Comparison of ENCODE assay signal across 10 cellular contexts in genomic region chr1:226686440-226687436, GRCh38. TPM values are rescaled to one million over a fixed set of nuclear protein-coding genes. Genes with fewer than 3 reads are reported as not detected.
A peak's percentile ranks its signal among the peaks of the same experiment; 100 is the strongest.
DNase-seq lines count a peak whose midpoint lies in the region; TF ChIP-seq lines count a peak whose summit lies in the region.
"Had no signal": no experiment of that assay in that cellular context is flagged by ENCODE, and none has a peak within 500 bp of the region (broad histone marks: within the 10 kb centered on the region; RNA-seq: fewer than 3 reads in every experiment).

No MANE protein-coding gene starts in this region.

- H3K79me2 ChIP-seq in smooth muscle cell (ENCODE audit: low read depth), result peaks cover 15% of the 10 kb centered on the region

- H3K4me1 ChIP-seq in ascending aorta (peaks cover 5 to 41% of the 10 kb centered on the region in 2 donors), smooth muscle cell (ENCODE audit: low read depth) (peaks cover 8% of the 10 kb centered on the region)

- H3K4me3 ChIP-seq in ascending aorta (no peak overlapping the region), smooth muscle cell (no peak overlapping the region)
- H3K4me3 ChIP-seq: SK-N-MC had no signal

- H3F3A ChIP-seq in smooth muscle cell (ENCODE audit: low read depth), result peaks cover 4% of the 10 kb centered on the region

- no peak overlapping the region for H3K9ac ChIP-seq in smooth muscle cell (ENCODE audit: low read depth)

- WGBS in smooth muscle cell (ENCODE audit: low lambda C conversion rate), result 90% methylated on average over 12 of the region's 12 CpGs

- H3K9me3 ChIP-seq in ascending aorta (no peaks in the 10 kb centered on the region), smooth muscle cell (replicated peaks; ENCODE audit: low read depth) (no peaks in the 10 kb centered on the region)

- DNase-seq in D341Med (ENCODE audit: low spot score), result peak; percentile 93
- peak; percentile 35 for DNase-seq in NCI-H1436 treated with DMSO at 0.1 percent for 48 hours (lab: John Stamatoyannopoulos, UW)
- no peak for DNase-seq in ascending aorta (ENCODE audit: low spot score in 2 of 2)
- peak; percentile 24 for DNase-seq in posterior vena cava (ENCODE audit: low spot score)
- DNase-seq in CD1c-positive myeloid dendritic cell (ENCODE audit: extremely low spot score), result no peak
- DNase-seq in smooth muscle cell (lab: John Stamatoyannopoulos, UW; ENCODE audit: unreplicated experiment), result no peak
- no peak for DNase-seq in NCI-H128 (lab: John Stamatoyannopoulos, UW; ENCODE audit: unreplicated experiment)
- DNase-seq: EL, NCI-H510A had no signal

- H3K27ac ChIP-seq in ascending aorta (peak overlapping the region; percentile 0 to 69), smooth muscle cell (ENCODE audit: low read depth) (no peak overlapping the region)
- H3K27ac ChIP-seq: SK-N-MC had no signal

- intact Hi-C loops in ascending aorta (cut with DNase I) (no loop called here), posterior vena cava (cut with DNase I) (no loop called here)

- H3K27me3 ChIP-seq in ascending aorta (no peaks in the 10 kb centered on the region), smooth muscle cell (ENCODE audit: low read depth) (no peaks in the 10 kb centered on the region)

- no peaks in the 10 kb centered on the region for H4K20me1 ChIP-seq in smooth muscle cell (ENCODE audit: low read depth)

- H3K4me2 ChIP-seq in smooth muscle cell, result no peak overlapping the region

- TF ChIP-seq CTCF in ascending aorta (IDR thresholded peaks at IDR 0.05) (no peak), smooth muscle cell (IDR thresholded peaks at IDR 0.05; ENCODE audit: borderline replicate concordance, insufficient read depth, poor library complexity, severe bottlenecking) (no peak)

- H2AFZ ChIP-seq in smooth muscle cell (ENCODE audit: low read depth), result no peak overlapping the region

- H3K36me3 ChIP-seq in ascending aorta (no peaks in the 10 kb centered on the region), smooth muscle cell (ENCODE audit: low read depth) (no peaks in the 10 kb centered on the region)

RNA-seq across cellular contexts. Expression of gene ITPKB, which starts 52.3 kb away (rescaled TPM):
- total RNA-seq in ascending aorta (27.5 TPM), posterior vena cava (10 to 100 TPM; 22.4 to 24.4 TPM), smooth muscle cell (8.9 and 12.5 TPM in 2 replicates)
- 11.4 and 12.2 TPM in 2 replicates for polyA plus RNA-seq in smooth muscle cell

Comparison
In these comparisons a context has a peak if more than half of its experiments do, and no peak if none do; other contexts are left out.
1. DNase-seq: peak in D341Med (single experiment), NCI-H1436 treated with DMSO at 0.1 percent for 48 hours (single experiment) and posterior vena cava (single experiment); none in ascending aorta (0 of 2), CD1c-positive myeloid dendritic cell (single experiment), smooth muscle cell (single experiment) and NCI-H128 (single experiment).